24 cellular contexts compared by ENCODE assay signal in genomic region chr7:39432807-39433416, GRCh38.
"Had no signal": no experiment of that assay in that cellular context is flagged by ENCODE, and none has a peak within 500 bp of the region (broad histone marks: within the 10 kb centered on the region; RNA-seq: fewer than 3 reads in every experiment).

No MANE protein-coding gene starts in this region.

- H3K9me3 Mint-ChIP-seq: effector memory CD8-positive, alpha-beta T cell; type B pancreatic cell had no signal

- H3K27me3 ChIP-seq: esophagus squamous epithelium, ovary, sigmoid colon, testis, tibial artery had no signal

- H3K4me1 ChIP-seq: heart right ventricle, lower lobe of right lung, psoas muscle, testis had no signal

- H3K27ac Mint-ChIP-seq: effector memory CD8-positive, alpha-beta T cell; natural killer cell treated with Interleukin-12 subunit alpha and Interleukin-12 subunit beta and Interleukin-15 and Interleukin-18, amount 100 ng/mL, for 72 hours; stimulated activated memory B cell treated with anti-CD40 and anti-IgM and Interleukin-4, amounts not matched to agents 10 μg/mL and 1 μg/mL and 100 μg/mL, for 72 hours; type B pancreatic cell had no signal

- H3K9me3 ChIP-seq: esophagus squamous epithelium, lower lobe of right lung, ovary, psoas muscle, sigmoid colon, testis, tibial artery had no signal

- ATAC-seq: effector memory CD8-positive, alpha-beta T cell; heart right ventricle; left ventricle myocardium superior; lower lobe of right lung; psoas muscle; right cardiac atrium; stimulated activated naive CD8-positive, alpha-beta T cell treated with anti-CD3 and anti-CD28 coated beads, Interleukin-15, Interleukin-2, amounts not matched to agents 100 U/mL and 50 U/mL, for 24 hours had no signal

- H3K27me3 Mint-ChIP-seq: type B pancreatic cell had no signal

- H3K36me3 Mint-ChIP-seq: natural killer cell treated with Interleukin-12 subunit alpha and Interleukin-12 subunit beta and Interleukin-15 and Interleukin-18, amount 100 ng/mL, for 72 hours; stimulated activated memory B cell treated with anti-CD40 and anti-IgM and Interleukin-4, amounts not matched to agents 10 μg/mL and 1 μg/mL and 100 μg/mL, for 72 hours; type B pancreatic cell had no signal

- H3K4me3 ChIP-seq: esophagus squamous epithelium, heart right ventricle, lower lobe of right lung, ovary, psoas muscle, sigmoid colon, testis, tibial artery had no signal

- DNase-seq: cortex of kidney; effector memory CD8-positive, alpha-beta T cell; erythroblast; esophagus squamous epithelium; foreskin melanocyte; glutamatergic neuron; heart right ventricle; hypothalamus; left ventricle myocardium superior; lower lobe of right lung; occipital lobe; ovary; psoas muscle; right cardiac atrium; sigmoid colon; stimulated activated CD4-positive, alpha-beta T cell treated with anti-CD3 and anti-CD28 coated beads, Interleukin-2, amount 100 ng/mL, for 24 hours; stimulated activated CD4-positive, alpha-beta T cell treated with anti-CD3 and anti-CD28 coated beads, Interleukin-4, amount 100 ng/mL, for 24 hours; stimulated activated naive CD8-positive, alpha-beta T cell treated with anti-CD3 and anti-CD28 coated beads, Interleukin-15, Interleukin-2, amounts not matched to agents 100 U/mL and 50 U/mL, for 24 hours; substantia nigra; testis; tibial artery had no signal

- H3K4me3 Mint-ChIP-seq: effector memory CD8-positive, alpha-beta T cell; natural killer cell treated with Interleukin-12 subunit alpha and Interleukin-12 subunit beta and Interleukin-15 and Interleukin-18, amount 100 ng/mL, for 72 hours; stimulated activated memory B cell treated with anti-CD40 and anti-IgM and Interleukin-4, amounts not matched to agents 10 μg/mL and 1 μg/mL and 100 μg/mL, for 72 hours; type B pancreatic cell had no signal

- H3K36me3 ChIP-seq: esophagus squamous epithelium, heart right ventricle, lower lobe of right lung, ovary, sigmoid colon, tibial artery had no signal

- H3K27ac ChIP-seq: esophagus squamous epithelium, heart right ventricle, lower lobe of right lung, ovary, psoas muscle, sigmoid colon, testis, tibial artery had no signal
